Comparison of ENCODE assay signal across 8 cellular contexts in genomic region chr1:25996966-25997758, GRCh38. TPM values are rescaled to one million over a fixed set of nuclear protein-coding genes. Genes with fewer than 3 reads are reported as not detected.
A peak's percentile ranks its signal among the peaks of the same experiment; 100 is the strongest.
DNase-seq lines count a peak whose midpoint lies in the region; ATAC-seq and TF ChIP-seq lines count a peak whose summit lies in the region.

No MANE protein-coding gene starts in this region.

- H3K4me3 ChIP-seq in choroid plexus epithelial cell (ENCODE audit: low read depth, low read length) (peak overlapping the region; percentile 70), right lobe of liver (peak overlapping the region; percentile 54 to 81 (median 80)), suprapubic skin (peak overlapping the region; percentile 62)

- H3K36me3 ChIP-seq in right lobe of liver (peaks cover 0 to 6% (median 0%) of the 10 kb centered on the region in 4 donors), suprapubic skin (no peaks in the 10 kb centered on the region)

- ATAC-seq in right lobe of liver (peak; percentile 2 to 45 (median 29)), GM18867 (IDR thresholded peaks at IDR 0.05; ENCODE audit: unreplicated experiment) (no peak)

- 0% methylated on average over 11 of the region's 11 CpGs for WGBS in right lobe of liver (ENCODE audit: insufficient coverage, low coverage, low lambda C conversion rate, missing lambda C conversion rate)
- WGBS in suprapubic skin, result 2% methylated on average over 11 of the region's 11 CpGs

- intact Hi-C loops in right lobe of liver (cut with DNase I), result loop anchor here (5.0 kb wide), 2 partner anchors 100 to 160 kb away; no protein-coding TSS in a partner anchor

- no peaks in the 10 kb centered on the region for H3K9me3 ChIP-seq in right lobe of liver
- H3K9me3 ChIP-seq in suprapubic skin, result no peaks in the 10 kb centered on the region

- TF ChIP-seq CTCF in 22Rv1 (IDR thresholded peaks at IDR 0.05) (no peak), GM10266 (IDR thresholded peaks at IDR 0.05; ENCODE audit: control insufficient read depth, insufficient read depth, low read depth, missing control alignments) (no peak), choroid plexus epithelial cell (conservative IDR thresholded peaks at IDR 0.05; ENCODE audit: low read depth, low read length) (no peak), right lobe of liver (IDR thresholded peaks at IDR 0.05) (no peak), suprapubic skin (IDR thresholded peaks at IDR 0.05) (no peak)

- TF ChIP-seq POLR2A in right lobe of liver (IDR thresholded peaks at IDR 0.05), result peak; percentile 27
- no peak for TF ChIP-seq POLR2A in suprapubic skin (IDR thresholded peaks at IDR 0.05)

- H3K27me3 ChIP-seq in right lobe of liver, result no peaks in the 10 kb centered on the region
- no peaks in the 10 kb centered on the region for H3K27me3 ChIP-seq in suprapubic skin

- DNase-seq in GM10266 (ENCODE audit: extremely low spot score), result peak; percentile 35
- peak; percentile 88 for DNase-seq in OCI-M1 (lab: John Stamatoyannopoulos, UW)
- peak; percentile 91 for DNase-seq in choroid plexus epithelial cell (ENCODE audit: low read depth)
- DNase-seq in right lobe of liver, result no peak
- DNase-seq in suprapubic skin (ENCODE audit: low spot score in 2 of 2), result no peak
- no peak for DNase-seq in COR-L47 (lab: John Stamatoyannopoulos, UW)

- peaks cover 0 to 14% (median 4%) of the 10 kb centered on the region in 4 donors for H3K4me1 ChIP-seq in right lobe of liver
- peaks cover 22% of the 10 kb centered on the region for H3K4me1 ChIP-seq in suprapubic skin

- H3K27ac ChIP-seq in 22Rv1 (peak overlapping the region; percentile 74), right lobe of liver (peak overlapping the region; percentile 64 to 81 (median 78)), suprapubic skin (peak overlapping the region; percentile 86)

- no peak for TF ChIP-seq EP300 in suprapubic skin (IDR thresholded peaks at IDR 0.05)

RNA-seq across cellular contexts. Expression of gene PAFAH2, which starts 0.7 kb away (rescaled TPM):
- total RNA-seq in right lobe of liver (10 to 100 TPM; 13.2 to 25.2 (median 18.6) TPM), suprapubic skin (10 to 100 TPM; 16.6 to 31.3 (median 20.0) TPM)

RNA-seq across cellular contexts. Expression of gene EXTL1, which starts 24.4 kb away (rescaled TPM):
- total RNA-seq in right lobe of liver, result under 1 TPM in 2 of 6 experiments, not detected in 4; 0.06 to 0.19 TPM
- total RNA-seq in suprapubic skin, result 1 to 10 TPM; 1.6 to 9.5 (median 4.2) TPM

RNA-seq across cellular contexts. Expression of gene SLC30A2, which starts 48.8 kb away (rescaled TPM):
- total RNA-seq in right lobe of liver, result under 1 TPM in 5 of 6 experiments, not detected in 1; 0.07 to 0.31 (median 0.22) TPM
- total RNA-seq in suprapubic skin, result 1 to 10 TPM in 2 of 4 donors, under 1 TPM in 2; 0.15 to 2.0 (median 1.1) TPM

Comparison
In these comparisons a context has a peak if more than half of its experiments do, and no peak if none do; other contexts are left out.
1. DNase-seq: peak in GM10266 (single experiment), OCI-M1 (single experiment) and choroid plexus epithelial cell (single experiment); none in right lobe of liver (0 of 3), suprapubic skin (0 of 2) and COR-L47 (single experiment).
2. Peak in every context shown above with its lines, with median percentiles within 50 percentile points of each other: H3K27ac ChIP-seq and H3K4me3 ChIP-seq.